In the genomic region with DNA sequence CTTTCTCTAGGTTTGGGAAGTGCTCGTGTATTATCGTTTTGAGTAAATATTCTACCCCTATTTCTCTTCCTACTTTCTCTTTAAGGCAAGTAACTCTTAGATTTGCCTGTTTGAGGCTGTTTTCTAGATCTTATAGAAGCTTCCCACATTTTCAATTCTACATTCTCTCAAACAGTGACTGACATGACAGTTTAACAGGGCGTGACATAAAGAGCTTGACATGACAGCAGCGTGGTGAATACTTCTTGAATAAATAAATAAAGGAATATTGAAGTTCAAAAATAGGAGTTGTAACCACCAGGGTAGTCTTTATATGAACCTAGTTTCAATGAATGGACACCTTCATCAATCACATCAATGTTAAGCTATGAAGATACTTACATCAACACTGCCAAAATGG, we compare ENCODE assay signal across 5 cellular contexts.
"Had no signal": no experiment of that assay in that cellular context is flagged by ENCODE, and none has a peak within 500 bp of the region (broad histone marks: within the 10 kb centered on the region; RNA-seq: fewer than 3 reads in every experiment).

No MANE protein-coding gene starts in this region.

- H3K27ac ChIP-seq: HL-60 had no signal

- H3K4me3 ChIP-seq: K562 had no signal

- DNase-seq: IMR-90, KBM-7, KG1 had no signal
